Comparison of ENCODE assay signal across 8 cellular contexts in the genomic region with DNA sequence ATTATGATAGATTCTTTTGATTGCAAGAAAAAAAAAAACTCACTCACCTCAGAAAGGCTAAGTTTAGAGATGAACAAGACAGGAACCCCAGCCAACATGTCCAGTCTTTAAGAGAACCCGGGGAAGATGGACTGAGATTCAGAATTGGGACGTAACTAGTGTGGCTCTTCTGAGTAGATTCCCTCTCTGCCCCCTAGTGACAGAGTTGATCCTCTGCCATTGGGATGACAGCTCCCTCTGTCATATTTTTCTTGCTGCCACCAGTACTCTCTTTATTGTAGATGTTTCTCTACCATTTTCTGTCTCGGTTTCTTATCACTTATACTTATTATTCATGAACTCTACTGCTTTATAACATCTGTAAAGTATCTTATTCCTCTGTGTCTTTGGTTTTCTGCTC.
A peak's percentile ranks its signal among the peaks of the same experiment; 100 is the strongest.
DNase-seq lines count a peak whose midpoint lies in the region; ATAC-seq, FAIRE-seq and TF ChIP-seq lines count a peak whose summit lies in the region.

No MANE protein-coding gene starts in this region.

- no peak for TF ChIP-seq EP300 in K562 (IDR thresholded peaks at IDR 0.05; ENCODE audit: low read length)

- H3K36me3 ChIP-seq in K562 (ENCODE audit: control insufficient read depth, insufficient read depth, low read length) (no peaks in the 10 kb centered on the region), uterus (no peaks in the 10 kb centered on the region)

- H3K27ac Mint-ChIP-seq in T-helper 17 cell, result no peak overlapping the region

- ATAC-seq in GM18498 (IDR thresholded peaks at IDR 0.05; ENCODE audit: unreplicated experiment), result peak; percentile 88
- peak; percentile 86 for ATAC-seq in HG02798 (IDR thresholded peaks at IDR 0.05; ENCODE audit: poor library complexity, unreplicated experiment)
- peak; percentile 96 for ATAC-seq in K562
- ATAC-seq in T-helper 17 cell, result no peak

- no peak for TF ChIP-seq POLR2A in K562 (conservative IDR thresholded peaks at IDR 0.05)
- no peak for TF ChIP-seq POLR2A in uterus (IDR thresholded peaks at IDR 0.05)

- intact Hi-C loops in K562 (cut with micrococcal nuclease), result loop anchor here (1.0 to 10.0 kb wide), 2 partner anchors 78 to 165 kb away; partner anchors contain the start of gene GULP1
- intact Hi-C loops in uterus (cut with DNase I; ENCODE audit: low total_unique reads), result no loop called here

- H3K79me2 ChIP-seq in K562 (ENCODE audit: control insufficient read depth, insufficient read depth, low read length), result no peaks in the 10 kb centered on the region

- peak; percentile 52 to 74 for TF ChIP-seq RAD21 in K562 (CRISPR knock-in tag; conservative IDR thresholded peaks at IDR 0.05 in 1 of 2, IDR thresholded peaks at IDR 0.05 in 1 of 2)

- in situ Hi-C loops in K562 (cut with MboI), result no loop called here

- BruUV-seq in K562 (replicated peaks; lab: Mats Ljungman, UMichigan), result no TSS peak

- no peaks in the 10 kb centered on the region for H4K20me1 ChIP-seq in K562 (replicated peaks; ENCODE audit: control insufficient read depth, insufficient read depth, low read length)

- FAIRE-seq in K562 (lab: Jason Lieb, UNC), result peak; percentile 74

- no peak overlapping the region for H3K4me3 Mint-ChIP-seq in T-helper 17 cell

- DNase-seq in AG09319 (ENCODE audit: extremely low read depth, low read depth), result no peak
- DNase-seq in NCI-H146 (lab: John Stamatoyannopoulos, UW), result peak; percentile 66
- DNase-seq in K562 (ENCODE audit: extremely low read depth in 1 of 4, low spot score in 3 of 4), result peak; percentile 11 to 66 (median 32)
- DNase-seq in iris pigment epithelial cell (ENCODE audit: low read depth), result peak; percentile 61
- DNase-seq in uterus, result no peak
- DNase-seq in T-helper 17 cell, result no peak

- H3K36me3 Mint-ChIP-seq in T-helper 17 cell (ENCODE audit: low read depth), result no peaks in the 10 kb centered on the region

- no peak overlapping the region for H2AFZ ChIP-seq in K562 (ENCODE audit: low read depth, low read length)

- no peaks in the 10 kb centered on the region for H3K27me3 Mint-ChIP-seq in T-helper 17 cell

- H3K9ac ChIP-seq in K562 (ENCODE audit: insufficient read depth in 1 of 2, low read depth in 2 of 2, low read length in 2 of 2), result no peak overlapping the region

- H3K27me3 ChIP-seq in K562 (ENCODE audit: control insufficient read depth in 2 of 2, insufficient read depth in 2 of 2, low read length in 2 of 2) (no peaks in the 10 kb centered on the region), uterus (no peaks in the 10 kb centered on the region)

- no peak overlapping the region for H3K27ac ChIP-seq in K562 (ENCODE audit: extremely low read depth, low read depth, low read length)
- H3K27ac ChIP-seq in uterus, result no peak overlapping the region

- WGBS in K562 (ENCODE audit: insufficient coverage, low coverage, missing lambda C conversion rate), result 7% methylated on average over 3 of the region's 3 CpGs

- H3K4me1 Mint-ChIP-seq in T-helper 17 cell, result no peaks in the 10 kb centered on the region

- POLR2A ChIA-PET in K562 (lab: Yijun Ruan, JAX), result no interaction called here

- no peaks in the 10 kb centered on the region for H3K4me1 ChIP-seq in K562 (replicated peaks in 1 of 2; ENCODE audit: control insufficient read depth in 2 of 2, insufficient read depth in 2 of 2, low read length in 2 of 2)
- no peaks in the 10 kb centered on the region for H3K4me1 ChIP-seq in uterus

- CTCF ChIA-PET in K562 (lab: Yijun Ruan, JAX; ENCODE audit: low intra/inter-chr PET ratio), result interaction anchor here (0.6 to 0.7 kb wide), 2 partner anchors 15 to 164 kb away, joined by 3 read pairs; no protein-coding TSS in a partner anchor

- no peak overlapping the region for H3K4me3 ChIP-seq in K562
- no peak overlapping the region for H3K4me3 ChIP-seq in uterus

- H3K4me2 ChIP-seq in K562 (ENCODE audit: insufficient read depth, low read length), result no peak overlapping the region

- H3K9me1 ChIP-seq in K562 (ENCODE audit: control insufficient read depth, insufficient read depth, low read length), result no peaks in the 10 kb centered on the region

- no peaks in the 10 kb centered on the region for H3K9me3 ChIP-seq in K562 (replicated peaks; ENCODE audit: control insufficient read depth, insufficient read depth, low read depth, low read length)
- H3K9me3 ChIP-seq in uterus, result no peaks in the 10 kb centered on the region
- H3K9me3 ChIP-seq in T-helper 17 cell (ENCODE audit: control insufficient read depth, low read length, poor library complexity, severe bottlenecking), result no peaks in the 10 kb centered on the region

- TF ChIP-seq CTCF in AG09319 (IDR thresholded peaks at IDR 0.05; ENCODE audit: low read depth, low read length) (peak; percentile 62), K562 (IDR thresholded peaks at IDR 0.05 in 2 of 3, conservative IDR thresholded peaks at IDR 0.05 in 1 of 3; ENCODE audit: insufficient read depth in 2 of 3, low read depth in 1 of 3, low read length in 3 of 3) (peak; percentile 60 to 77 (median 75)), uterus (IDR thresholded peaks at IDR 0.05) (peak; percentile 20 to 39 (median 36))

TF ChIP-seq in K562, 482 proteins besides CTCF, POLR2A, EP300 and RAD21:
- TF ChIP-seq PRDM10 (IDR thresholded peaks at IDR 0.05; ENCODE audit: partially characterized antibody) (no peak), JUND (IDR thresholded peaks at IDR 0.05; ENCODE audit: borderline replicate concordance, low read depth, low read length) (peak; percentile 17; the same call in 1 of the 2 replicates), JUND (tag; IDR thresholded peaks at IDR 0.05; ENCODE audit: borderline replicate concordance, low read depth, low read length) (no peak), CREM (IDR thresholded peaks at IDR 0.05; ENCODE audit: low read depth) (0 out of 2 replicates have a peak, but pooled peaks have one; percentile 13), SMC3 (conservative IDR thresholded peaks at IDR 0.05; ENCODE audit: insufficient read depth, low read depth, low read length) (0 out of 2 replicates have a peak, but pooled peaks have one; percentile 22)
- TF ChIP-seq, protein P1, sequence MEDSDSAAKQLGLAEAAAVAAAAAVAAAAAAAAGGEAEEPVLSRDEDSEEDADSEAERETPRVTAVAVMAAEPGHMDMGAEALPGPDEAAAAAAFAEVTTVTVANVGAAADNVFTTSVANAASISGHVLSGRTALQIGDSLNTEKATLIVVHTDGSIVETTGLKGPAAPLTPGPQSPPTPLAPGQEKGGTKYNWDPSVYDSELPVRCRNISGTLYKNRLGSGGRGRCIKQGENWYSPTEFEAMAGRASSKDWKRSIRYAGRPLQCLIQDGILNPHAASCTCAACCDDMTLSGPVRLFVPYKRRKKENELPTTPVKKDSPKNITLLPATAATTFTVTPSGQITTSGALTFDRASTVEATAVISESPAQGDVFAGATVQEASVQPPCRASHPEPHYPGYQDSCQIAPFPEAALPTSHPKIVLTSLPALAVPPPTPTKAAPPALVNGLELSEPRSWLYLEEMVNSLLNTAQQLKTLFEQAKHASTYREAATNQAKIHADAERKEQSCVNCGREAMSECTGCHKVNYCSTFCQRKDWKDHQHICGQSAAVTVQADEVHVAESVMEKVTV (CRISPR knock-in tag; IDR thresholded peaks at IDR 0.05), result peak; percentile 34; the same call in 1 of the 2 replicates
TF ChIP-seq in K562: peak in this region for 4.

Comparison
In these comparisons a context has a peak if more than half of its experiments do, and no peak if none do; other contexts are left out.
1. DNase-seq: peak in NCI-H146 (single experiment), K562 (4 of 4) and iris pigment epithelial cell (single experiment); none in AG09319 (single experiment), uterus (0 of 2) and T-helper 17 cell (0 of 3).
2. Peak in every context shown above with its lines, with median percentiles within 50 percentile points of each other: CTCF ChIP-seq.